Comparison of ENCODE assay signal across 26 cellular contexts in the genomic region with DNA sequence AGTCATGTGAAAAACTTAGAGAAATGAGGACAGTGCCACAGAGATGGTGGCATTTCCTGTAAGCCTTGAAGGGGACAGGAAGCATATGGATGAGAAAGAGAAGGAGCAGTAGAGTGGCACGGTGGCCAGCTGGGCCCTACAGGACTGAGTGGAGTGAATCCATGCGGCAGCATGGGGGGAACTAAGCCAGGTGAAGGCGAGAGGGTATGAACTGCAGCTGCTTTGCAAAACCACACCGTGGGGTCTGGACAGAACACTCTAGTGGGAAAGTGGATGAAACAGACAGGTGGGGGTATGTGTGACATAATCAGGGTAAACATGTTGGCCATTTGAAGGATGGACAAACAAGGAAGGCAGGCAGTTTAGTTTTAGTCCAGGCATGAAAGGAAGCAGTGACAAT. TPM values are rescaled to one million over a fixed set of nuclear protein-coding genes. Genes with fewer than 3 reads are reported as not detected.
DNase-seq lines count a peak whose midpoint lies in the region; ATAC-seq and TF ChIP-seq lines count a peak whose summit lies in the region.
"Had no signal": no experiment of that assay in that cellular context is flagged by ENCODE, and none has a peak within 500 bp of the region (broad histone marks: within the 10 kb centered on the region; RNA-seq: fewer than 3 reads in every experiment).

No MANE protein-coding gene starts in this region.

- H3K4me3 Mint-ChIP-seq in natural killer cell: no peak overlapping the region
- H3K4me3 Mint-ChIP-seq in natural killer cell treated with Interleukin-12 subunit alpha and Interleukin-12 subunit beta and Interleukin-15 and Interleukin-18, amount 100 ng/mL, for 72 hours: no peak overlapping the region
- H3K4me3 Mint-ChIP-seq: CD4-positive, alpha-beta T cell; naive thymus-derived CD8-positive, alpha-beta T cell had no signal

- H3K36me3 Mint-ChIP-seq in natural killer cell: peaks cover 14% of the 10 kb centered on the region
- H3K36me3 Mint-ChIP-seq in natural killer cell treated with Interleukin-12 subunit alpha and Interleukin-12 subunit beta and Interleukin-15 and Interleukin-18, amount 100 ng/mL, for 72 hours: peaks cover 36% of the 10 kb centered on the region

- no peak for DNase-seq in natural killer cell
- no peak for DNase-seq in natural killer cell treated with Interleukin-12 subunit alpha and Interleukin-12 subunit beta and Interleukin-15 and Interleukin-18, amount 100 ng/mL, for 72 hours (ENCODE audit: low spot score)
- DNase-seq in NCI-H524 (lab: John Stamatoyannopoulos, UW): peak; percentile 2 to 52
- no peak for DNase-seq in medulla oblongata (ENCODE audit: extremely low spot score)
- no peak for DNase-seq in substantia nigra (lab: John Stamatoyannopoulos, UW)
- DNase-seq in stimulated activated CD4-positive, alpha-beta T cell treated with anti-CD3 and anti-CD28 coated beads, Interleukin-4, amount 100 ng/mL, for 1 hour: no peak
- DNase-seq in NCI-H1436 treated with DMSO at 0.1 percent for 48 hours (lab: John Stamatoyannopoulos, UW): no peak
- DNase-seq: activated CD4-positive, alpha-beta T cell treated with anti-CD3 and anti-CD28 coated beads, Interleukin-2, amount 50 U/mL, for 1 hour; activated gamma-delta T cell; CD4-positive, alpha-beta T cell; central memory CD4-positive, alpha-beta T cell; DMS 273 treated with DMSO at 0.1 percent for 48 hours; dorsolateral prefrontal cortex; left lung; naive thymus-derived CD8-positive, alpha-beta T cell; NCI-H1694; NCI-H2171; NCI-H526; SIG-M5; stimulated activated CD8-positive, alpha-beta memory T cell treated with anti-CD3 and anti-CD28 coated beads, Interleukin-4, amount 100 ng/mL, for 48 hours; SW 1271; T-helper 9 cell; trophoblast cell had no signal

- no peaks in the 10 kb centered on the region for H3K9me3 Mint-ChIP-seq in natural killer cell
- no peaks in the 10 kb centered on the region for H3K9me3 Mint-ChIP-seq in natural killer cell treated with Interleukin-12 subunit alpha and Interleukin-12 subunit beta and Interleukin-15 and Interleukin-18, amount 100 ng/mL, for 72 hours
- H3K9me3 Mint-ChIP-seq: CD4-positive, alpha-beta T cell; naive thymus-derived CD8-positive, alpha-beta T cell had no signal

- H3K27ac ChIP-seq in cingulate gyrus (ENCODE audit: low read depth, low read length) (peak overlapping the region; percentile 13), substantia nigra (ENCODE audit: low read depth, low read length, poor library complexity, severe bottlenecking) (no peak overlapping the region)
- H3K27ac ChIP-seq: left lung, skin epidermis, VCaP had no signal

- ATAC-seq in natural killer cell: no peak
- no peak for ATAC-seq in natural killer cell treated with Interleukin-12 subunit alpha and Interleukin-12 subunit beta and Interleukin-15 and Interleukin-18, amount 100 ng/mL, for 72 hours
- ATAC-seq: left lung; naive thymus-derived CD8-positive, alpha-beta T cell had no signal

- no peaks in the 10 kb centered on the region for H3K27me3 Mint-ChIP-seq in natural killer cell (ENCODE audit: low read depth in 2 of 2)
- H3K27me3 Mint-ChIP-seq in natural killer cell treated with Interleukin-12 subunit alpha and Interleukin-12 subunit beta and Interleukin-15 and Interleukin-18, amount 100 ng/mL, for 72 hours: no peaks in the 10 kb centered on the region
- H3K27me3 Mint-ChIP-seq: CD4-positive, alpha-beta T cell; naive thymus-derived CD8-positive, alpha-beta T cell had no signal

- peaks cover 17 to 32% of the 10 kb centered on the region in 2 donors for H3K4me1 Mint-ChIP-seq in natural killer cell
- peaks cover 7 to 12% of the 10 kb centered on the region in 2 donors for H3K4me1 Mint-ChIP-seq in natural killer cell treated with Interleukin-12 subunit alpha and Interleukin-12 subunit beta and Interleukin-15 and Interleukin-18, amount 100 ng/mL, for 72 hours (ENCODE audit: low read depth in 2 of 2)

- H3K27ac Mint-ChIP-seq in natural killer cell: peak overlapping the region; percentile 53 to 62
- peak overlapping the region in 1 of 2 donors; percentile 45 for H3K27ac Mint-ChIP-seq in natural killer cell treated with Interleukin-12 subunit alpha and Interleukin-12 subunit beta and Interleukin-15 and Interleukin-18, amount 100 ng/mL, for 72 hours
- H3K27ac Mint-ChIP-seq: CD4-positive, alpha-beta T cell had no signal

- intact Hi-C loops in natural killer cell (cut with micrococcal nuclease): loop anchor here (10.0 kb wide), 1 partner anchor 75 kb away; no protein-coding TSS in a partner anchor

- no peak for TF ChIP-seq CTCF in natural killer cell (IDR thresholded peaks at IDR 0.05)

RNA-seq across cellular contexts. Expression of a gene that starts 10.4 kb away (rescaled TPM):
- total RNA-seq in natural killer cell: 1 to 10 TPM; 1.4 to 3.2 (median 2.4) TPM
- 1 to 10 TPM; 2.4 to 2.9 TPM for total RNA-seq in natural killer cell treated with Interleukin-12 subunit alpha and Interleukin-12 subunit beta and Interleukin-15 and Interleukin-18, amount 100 ng/mL, for 72 hours

RNA-seq across cellular contexts. Expression of a gene that starts 52.2 kb away (rescaled TPM):
- total RNA-seq in natural killer cell: 10 to 100 TPM in 1 of 3 donors, 1 to 10 TPM in 2; 3.9 to 23.6 (median 7.3) TPM
- total RNA-seq in natural killer cell treated with Interleukin-12 subunit alpha and Interleukin-12 subunit beta and Interleukin-15 and Interleukin-18, amount 100 ng/mL, for 72 hours: 10 to 100 TPM in 1 of 2 donors, 1 to 10 TPM in 1; 5.3 to 21.0 TPM

Comparison
In these comparisons a context has a peak if more than half of its experiments do, and no peak if none do; other contexts are left out.
1. DNase-seq: peak in NCI-H524 (2 of 2); none in natural killer cell (single experiment), natural killer cell treated with Interleukin-12 subunit alpha and Interleukin-12 subunit beta and Interleukin-15 and Interleukin-18, amount 100 ng/mL, for 72 hours (single experiment), medulla oblongata (single experiment), substantia nigra (0 of 49), stimulated activated CD4-positive, alpha-beta T cell treated with anti-CD3 and anti-CD28 coated beads, Interleukin-4, amount 100 ng/mL, for 1 hour (single experiment) and NCI-H1436 treated with DMSO at 0.1 percent for 48 hours (single experiment).